In the genomic region with DNA sequence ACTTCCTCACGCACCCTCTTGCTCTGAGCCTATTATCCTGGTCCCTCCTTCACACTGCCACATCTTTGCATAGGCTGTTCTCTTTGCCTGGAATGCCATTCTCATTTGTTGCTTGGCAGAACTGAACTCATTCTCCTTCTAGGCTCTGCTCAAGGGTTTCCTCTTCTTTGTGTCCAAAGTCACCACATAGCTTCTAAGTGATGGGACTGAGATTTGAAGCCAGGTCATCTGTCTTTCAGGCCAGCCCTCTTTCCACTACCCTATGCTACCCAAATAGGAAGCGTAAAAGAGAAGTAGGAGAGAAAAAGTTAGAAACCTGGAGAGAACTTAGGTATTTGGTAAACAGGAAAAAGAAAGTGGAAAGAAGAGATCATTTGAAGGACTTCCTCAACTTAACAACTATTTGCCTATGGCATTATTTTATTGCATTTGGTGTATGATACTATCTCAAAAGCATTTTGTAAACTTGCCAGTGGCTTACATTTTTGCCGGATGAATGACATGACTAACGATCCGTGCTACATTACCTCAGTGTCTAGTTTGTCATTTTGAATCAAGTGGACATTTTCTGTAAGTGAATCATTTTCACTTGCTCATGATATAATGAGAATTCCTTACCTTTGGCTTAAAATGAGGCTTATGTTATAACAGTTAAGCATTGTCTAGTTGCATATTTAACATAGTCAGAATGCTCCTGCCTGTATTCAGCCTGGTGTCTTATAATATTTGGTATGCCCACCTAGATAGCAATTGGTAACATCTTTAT, we compare ENCODE assay signal across 9 cellular contexts. TPM values are rescaled to one million over a fixed set of nuclear protein-coding genes. Genes with fewer than 3 reads are reported as not detected.
DNase-seq lines count a peak whose midpoint lies in the region; ATAC-seq and TF ChIP-seq lines count a peak whose summit lies in the region.
"Had no signal": no experiment of that assay in that cellular context is flagged by ENCODE, and none has a peak within 500 bp of the region (broad histone marks: within the 10 kb centered on the region; RNA-seq: fewer than 3 reads in every experiment).

No MANE protein-coding gene starts in this region.

- no peaks in the 10 kb centered on the region for H3K36me3 Mint-ChIP-seq in activated CD8-positive, alpha-beta memory T cell treated with anti-CD3 and anti-CD28 coated beads, Interleukin-2, amount 10 ng/mL, durations not matched to agents 7 days and 5 days
- H3K36me3 Mint-ChIP-seq in natural killer cell treated with Interleukin-12 subunit alpha and Interleukin-12 subunit beta and Interleukin-15 and Interleukin-18, amount 100 ng/mL, for 72 hours = no peaks in the 10 kb centered on the region

- no peaks in the 10 kb centered on the region for H3K27me3 ChIP-seq in subcutaneous abdominal adipose tissue (ENCODE audit: control insufficient read depth in 5 of 5, insufficient read depth in 4 of 5, low read length in 5 of 5)
- H3K27me3 ChIP-seq: uterus had no signal

- H3K27me3 Mint-ChIP-seq in activated CD8-positive, alpha-beta memory T cell treated with anti-CD3 and anti-CD28 coated beads, Interleukin-2, amount 10 ng/mL, durations not matched to agents 7 days and 5 days = no peaks in the 10 kb centered on the region
- H3K27me3 Mint-ChIP-seq in natural killer cell treated with Interleukin-12 subunit alpha and Interleukin-12 subunit beta and Interleukin-15 and Interleukin-18, amount 100 ng/mL, for 72 hours = no peaks in the 10 kb centered on the region

- H3K4me3 ChIP-seq in foreskin fibroblast (ENCODE audit: low read depth in 1 of 2, low read length in 2 of 2) = peak overlapping the region; percentile 6 to 12
- H3K4me3 ChIP-seq in subcutaneous abdominal adipose tissue (ENCODE audit: low read depth in 1 of 5, low read length in 5 of 5) = no peak overlapping the region
- H3K4me3 ChIP-seq: uterus had no signal

- no peaks in the 10 kb centered on the region for H3K9me3 ChIP-seq in subcutaneous abdominal adipose tissue (ENCODE audit: control insufficient read depth in 5 of 5, low read length in 5 of 5)
- H3K9me3 ChIP-seq: uterus had no signal

- no peaks in the 10 kb centered on the region for H3K36me3 ChIP-seq in subcutaneous abdominal adipose tissue (ENCODE audit: control insufficient read depth in 5 of 5, insufficient read depth in 5 of 5, low read length in 5 of 5)
- H3K36me3 ChIP-seq: uterus had no signal

- peaks cover 4 to 28% (median 16%) of the 10 kb centered on the region in 5 donors for H3K4me1 ChIP-seq in subcutaneous abdominal adipose tissue (ENCODE audit: control insufficient read depth in 5 of 5, insufficient read depth in 5 of 5, low read length in 5 of 5)

- CTCF ChIA-PET in activated CD8-positive, alpha-beta memory T cell treated with anti-CD3 and anti-CD28 coated beads, Interleukin-2, amount 10 ng/mL, durations not matched to agents 7 days and 5 days (lab: Charles Lee) = no interaction called here

- DNase-seq in activated CD8-positive, alpha-beta memory T cell treated with anti-CD3 and anti-CD28 coated beads, Interleukin-2, amount 10 ng/mL, durations not matched to agents 7 days and 5 days = no peak
- DNase-seq in activated CD8-positive, alpha-beta memory T cell treated with anti-CD3 and anti-CD28 coated beads for 24 hours = no peak
- peak; percentile 50 for DNase-seq in T1000 (lab: John Stamatoyannopoulos, UW)
- peak; percentile 89 to 94 for DNase-seq in foreskin fibroblast
- no peak for DNase-seq in natural killer cell treated with Interleukin-12 subunit alpha and Interleukin-12 subunit beta and Interleukin-15 and Interleukin-18, amount 100 ng/mL, for 72 hours (ENCODE audit: low spot score)
- no peak for DNase-seq in COLO668 (lab: John Stamatoyannopoulos, UW; ENCODE audit: unreplicated experiment)
- no peak for DNase-seq in hypothalamus (lab: John Stamatoyannopoulos, UW)
- DNase-seq: uterus had no signal

- TF ChIP-seq CTCF in foreskin fibroblast (IDR thresholded peaks at IDR 0.05; ENCODE audit: low read depth, low read length) = no peak

- H3K9ac ChIP-seq in subcutaneous abdominal adipose tissue (ENCODE audit: low read length in 5 of 5) = peak overlapping the region in 1 of 5 donors; percentile 48

- peak overlapping the region; percentile 32 for H3K27ac ChIP-seq in subcutaneous abdominal adipose tissue (ENCODE audit: low read depth, low read length)

- ATAC-seq in activated CD8-positive, alpha-beta memory T cell treated with anti-CD3 and anti-CD28 coated beads, Interleukin-2, amount 10 ng/mL, durations not matched to agents 7 days and 5 days = no peak
- ATAC-seq in natural killer cell treated with Interleukin-12 subunit alpha and Interleukin-12 subunit beta and Interleukin-15 and Interleukin-18, amount 100 ng/mL, for 72 hours = no peak

- H3K9me3 Mint-ChIP-seq in activated CD8-positive, alpha-beta memory T cell treated with anti-CD3 and anti-CD28 coated beads, Interleukin-2, amount 10 ng/mL, durations not matched to agents 7 days and 5 days (ENCODE audit: low read depth) = no peaks in the 10 kb centered on the region
- H3K9me3 Mint-ChIP-seq in natural killer cell treated with Interleukin-12 subunit alpha and Interleukin-12 subunit beta and Interleukin-15 and Interleukin-18, amount 100 ng/mL, for 72 hours = no peaks in the 10 kb centered on the region

- no peak overlapping the region for H3K4me3 Mint-ChIP-seq in activated CD8-positive, alpha-beta memory T cell treated with anti-CD3 and anti-CD28 coated beads, Interleukin-2, amount 10 ng/mL, durations not matched to agents 7 days and 5 days
- no peak overlapping the region for H3K4me3 Mint-ChIP-seq in natural killer cell treated with Interleukin-12 subunit alpha and Interleukin-12 subunit beta and Interleukin-15 and Interleukin-18, amount 100 ng/mL, for 72 hours

- peak overlapping the region; percentile 2 for H3K27ac Mint-ChIP-seq in activated CD8-positive, alpha-beta memory T cell treated with anti-CD3 and anti-CD28 coated beads, Interleukin-2, amount 10 ng/mL, durations not matched to agents 7 days and 5 days
- peak overlapping the region in 1 of 2 donors; percentile 38 for H3K27ac Mint-ChIP-seq in natural killer cell treated with Interleukin-12 subunit alpha and Interleukin-12 subunit beta and Interleukin-15 and Interleukin-18, amount 100 ng/mL, for 72 hours

- H3K4me1 Mint-ChIP-seq in activated CD8-positive, alpha-beta memory T cell treated with anti-CD3 and anti-CD28 coated beads, Interleukin-2, amount 10 ng/mL, durations not matched to agents 7 days and 5 days = peaks cover 57% of the 10 kb centered on the region
- peaks cover 55 to 72% of the 10 kb centered on the region in 2 donors for H3K4me1 Mint-ChIP-seq in natural killer cell treated with Interleukin-12 subunit alpha and Interleukin-12 subunit beta and Interleukin-15 and Interleukin-18, amount 100 ng/mL, for 72 hours (ENCODE audit: low read depth in 2 of 2)

RNA-seq across cellular contexts. Expression of gene NF2, which starts 18.5 kb away (rescaled TPM):
- 10 to 100 TPM; 46.6 to 61.2 TPM for total RNA-seq in activated CD8-positive, alpha-beta memory T cell treated with anti-CD3 and anti-CD28 coated beads, Interleukin-2, amount 10 ng/mL, durations not matched to agents 7 days and 5 days
- 10 to 100 TPM; 58.2 to 70.9 TPM for total RNA-seq in natural killer cell treated with Interleukin-12 subunit alpha and Interleukin-12 subunit beta and Interleukin-15 and Interleukin-18, amount 100 ng/mL, for 72 hours

RNA-seq across cellular contexts. Expression of gene NIPSNAP1, which starts 41.0 kb away (rescaled TPM):
- 10 to 100 TPM; 43.4 to 44.8 TPM for total RNA-seq in activated CD8-positive, alpha-beta memory T cell treated with anti-CD3 and anti-CD28 coated beads, Interleukin-2, amount 10 ng/mL, durations not matched to agents 7 days and 5 days
- 10 to 100 TPM; 20.3 to 21.4 TPM for total RNA-seq in natural killer cell treated with Interleukin-12 subunit alpha and Interleukin-12 subunit beta and Interleukin-15 and Interleukin-18, amount 100 ng/mL, for 72 hours

Comparison
In these comparisons a context has a peak if more than half of its experiments do, and no peak if none do; other contexts are left out.
1. DNase-seq: peak in T1000 (single experiment) and foreskin fibroblast (2 of 2); none in activated CD8-positive, alpha-beta memory T cell treated with anti-CD3 and anti-CD28 coated beads, Interleukin-2, amount 10 ng/mL, durations not matched to agents 7 days and 5 days (single experiment), activated CD8-positive, alpha-beta memory T cell treated with anti-CD3 and anti-CD28 coated beads for 24 hours (single experiment), natural killer cell treated with Interleukin-12 subunit alpha and Interleukin-12 subunit beta and Interleukin-15 and Interleukin-18, amount 100 ng/mL, for 72 hours (single experiment), COLO668 (single experiment) and hypothalamus (0 of 51).
2. H3K4me3 ChIP-seq: peak in foreskin fibroblast (2 of 2); none in subcutaneous abdominal adipose tissue (0 of 5).